Comparison of ENCODE assay signal across 1 cellular context in genomic region chr20:48763183-48764030, GRCh38.
TF ChIP-seq lines count a peak whose summit lies in the region.

No MANE protein-coding gene starts in this region.

TF ChIP-seq in GM23338, 12 proteins besides CTCF, POLR2A, EP300 and RAD21 (continued from another document):
- TF ChIP-seq ZNF462 (CRISPR knock-in tag; IDR thresholded peaks at IDR 0.05): no peak
- TF ChIP-seq ZNF114 (CRISPR knock-in tag; IDR thresholded peaks at IDR 0.05): no peak
- TF ChIP-seq EZH2phosphoT487 (IDR thresholded peaks at IDR 0.05; ENCODE audit: unreplicated experiment): no peak
- TF ChIP-seq POLR2AphosphoS5 (IDR thresholded peaks at IDR 0.05; ENCODE audit: low read depth): no peak
- TF ChIP-seq REST (IDR thresholded peaks at IDR 0.05; ENCODE audit: unreplicated experiment): no peak
- TF ChIP-seq EZH2 (IDR thresholded peaks at IDR 0.05; ENCODE audit: low read depth, unreplicated experiment): no peak
